ENCODE assay signal across 23 cellular contexts in genomic region chr5:175766963-175767362, GRCh38.
A peak's percentile ranks its signal among the peaks of the same experiment; 100 is the strongest.
DNase-seq lines count a peak whose midpoint lies in the region; ATAC-seq lines count a peak whose summit lies in the region.
"Had no signal": no experiment of that assay in that cellular context is flagged by ENCODE, and none has a peak within 500 bp of the region (broad histone marks: within the 10 kb centered on the region; RNA-seq: fewer than 3 reads in every experiment).

No MANE protein-coding gene starts in this region.

- H3K27ac ChIP-seq in BLaER1 treated with 17β-estradiol and CSF1 and Interleukin-3, amounts not matched to agents 10 nM and 100 nM: peak overlapping the region in 9 of 11 experiments; percentile 53 to 76 (median 65); a peak in 15 of 22 replicates
- H3K27ac ChIP-seq: 22Rv1, A549 had no signal

- peak overlapping the region in 1 of 11 experiments; percentile 31; a peak in 4 of 22 replicates for H3K4me2 ChIP-seq in BLaER1 treated with 17β-estradiol and CSF1 and Interleukin-3, amounts not matched to agents 10 nM and 100 nM
- H3K4me2 ChIP-seq: A549 had no signal

- H3K4me1 ChIP-seq in BLaER1 treated with 17β-estradiol and CSF1 and Interleukin-3, amounts not matched to agents 10 nM and 100 nM: peaks cover 24 to 36% (median 31%) of the 10 kb centered on the region in 10 experiments
- H3K4me1 ChIP-seq in NT2/D1 (ENCODE audit: insufficient read depth, insufficient read length): no peaks in the 10 kb centered on the region
- H3K4me1 ChIP-seq: A549 had no signal

- H3K36me3 Mint-ChIP-seq in T-cell: peaks cover 6% of the 10 kb centered on the region
- H3K36me3 Mint-ChIP-seq: CD14-positive monocyte; CD4-positive, CD25-positive, alpha-beta regulatory T cell had no signal

- H3K36me3 ChIP-seq in BLaER1 treated with 17β-estradiol and CSF1 and Interleukin-3, amounts not matched to agents 10 nM and 100 nM: peaks cover 0 to 13% (median 0%) of the 10 kb centered on the region in 11 experiments; a peak in 4 of 22 replicates
- H3K36me3 ChIP-seq in NT2/D1 (ENCODE audit: insufficient read depth, insufficient read length, low read length): no peaks in the 10 kb centered on the region

- H3K4me3 ChIP-seq in BLaER1 treated with 17β-estradiol and CSF1 and Interleukin-3, amounts not matched to agents 10 nM and 100 nM: peak overlapping the region in 3 of 10 experiments; percentile 6 to 43 (median 36); a peak in 4 of 20 replicates
- H3K4me3 ChIP-seq in NT2/D1 (ENCODE audit: insufficient read length, low read depth) (no peak overlapping the region), iPS-18c (ENCODE audit: insufficient read depth, low read depth, low read length) (peak overlapping the region; percentile 15; the same call in 1 of the 2 replicates)
- H3K4me3 ChIP-seq: A549, GM12878 had no signal

- CTCF ChIA-PET in T-cell (lab: Charles Lee): no interaction called here

- H3K4me3 Mint-ChIP-seq in T-cell: no peak overlapping the region
- H3K4me3 Mint-ChIP-seq: B cell; CD14-positive monocyte; CD4-positive, alpha-beta memory T cell; CD4-positive, CD25-positive, alpha-beta regulatory T cell; CD8-positive, alpha-beta memory T cell had no signal

- H3K9me3 Mint-ChIP-seq in T-cell: peaks cover 11 to 14% (median 11%) of the 10 kb centered on the region in 3 donors

- no peak overlapping the region for H3K9ac ChIP-seq in BLaER1 treated with 17β-estradiol and CSF1 and Interleukin-3, amounts not matched to agents 10 nM and 100 nM
- no peak overlapping the region for H3K9ac ChIP-seq in NT2/D1 (ENCODE audit: insufficient read length, low read depth)

- no peak for ATAC-seq in T-cell (replicated peaks in 1 of 4)
- ATAC-seq: A549, GM12878 had no signal

- DNase-seq in NT2/D1 (ENCODE audit: low read depth, low spot score): peak; percentile 16
- DNase-seq in NCI-H1092 (lab: John Stamatoyannopoulos, UW): no peak
- DNase-seq in T-cell: no peak
- DNase-seq: AML-193; C1 segment of cervical spinal cord; CD4-positive, alpha-beta memory T cell; CD4-positive, CD25-positive, alpha-beta regulatory T cell; CD8-positive, alpha-beta memory T cell; COR-L47; DMS 273 treated with DMSO at 0.1 percent for 48 hours; DMS153; DMS53; DMS79; DND-41; EL; GDM1 had no signal

- no peaks in the 10 kb centered on the region for H3K27me3 ChIP-seq in BLaER1 treated with 17β-estradiol and CSF1 and Interleukin-3, amounts not matched to agents 10 nM and 100 nM
- H3K27me3 ChIP-seq in NT2/D1 (ENCODE audit: insufficient read depth, insufficient read length): no peaks in the 10 kb centered on the region

- H3K9me3 ChIP-seq in BLaER1 treated with 17β-estradiol and CSF1 and Interleukin-3, amounts not matched to agents 10 nM and 100 nM (replicated peaks in 1 of 11): peaks cover 28 to 63% (median 34%) of the 10 kb centered on the region in 11 experiments
- H3K9me3 ChIP-seq in NT2/D1 (ENCODE audit: insufficient read depth, low read length) (peaks cover 30% of the 10 kb centered on the region), iPS-18c (ENCODE audit: control insufficient read depth, insufficient read depth, low read length) (peaks cover 9% of the 10 kb centered on the region)

- POLR2A ChIA-PET in T-cell (lab: Charles Lee): no interaction called here

- peaks cover 31 to 35% of the 10 kb centered on the region in 2 donors for H3K27me3 Mint-ChIP-seq in T-cell

- no peaks in the 10 kb centered on the region for H4K20me1 ChIP-seq in BLaER1 treated with 17β-estradiol and CSF1 and Interleukin-3, amounts not matched to agents 10 nM and 100 nM

- no peak overlapping the region for H3K27ac Mint-ChIP-seq in T-cell
- H3K27ac Mint-ChIP-seq: B cell; CD4-positive, CD25-positive, alpha-beta regulatory T cell; CD8-positive, alpha-beta memory T cell had no signal

- no peaks in the 10 kb centered on the region for H3K4me1 Mint-ChIP-seq in T-cell
- H3K4me1 Mint-ChIP-seq: B cell; CD4-positive, CD25-positive, alpha-beta regulatory T cell; CD8-positive, alpha-beta memory T cell had no signal
